1 cellular context compared by ENCODE assay signal in genomic region chr22:43205748-43206514, GRCh38.
A peak's percentile ranks its signal among the peaks of the same experiment; 100 is the strongest.
TF ChIP-seq lines count a peak whose summit lies in the region.

No MANE protein-coding gene starts in this region.

TF ChIP-seq in HEK293, 187 proteins besides CTCF, POLR2A, EP300 and RAD21 (continued from another document):
- TF ChIP-seq HOXD13 (CRISPR knock-in tag; IDR thresholded peaks at IDR 0.05; ENCODE audit: borderline replicate concordance): no peak
- no peak for TF ChIP-seq SCRT2 (tag by site-specific recombination; IDR thresholded peaks at IDR 0.05)
- TF ChIP-seq HIC1 (tag by site-specific recombination; IDR thresholded peaks at IDR 0.05): no peak
- peak; percentile 31; the same call in 1 of the 2 replicates for TF ChIP-seq ZSCAN4 (tag by site-specific recombination; IDR thresholded peaks at IDR 0.05)
- no peak for TF ChIP-seq ZNF624 (tag by site-specific recombination; IDR thresholded peaks at IDR 0.05)
- no peak for TF ChIP-seq ZNF148 (tag by site-specific recombination; IDR thresholded peaks at IDR 0.05; ENCODE audit: borderline replicate concordance)
- no peak for TF ChIP-seq ATF2 (tag by site-specific recombination; IDR thresholded peaks at IDR 0.05; ENCODE audit: low read depth)
- no peak for TF ChIP-seq ZBTB7A (tag by site-specific recombination; IDR thresholded peaks at IDR 0.05; ENCODE audit: low read depth)
- no peak for TF ChIP-seq ZNF169 (tag by site-specific recombination; IDR thresholded peaks at IDR 0.05)
- peak; percentile 66; the same call in 1 of the 2 replicates for TF ChIP-seq ZNF18 (tag by site-specific recombination; IDR thresholded peaks at IDR 0.05)
- peak; percentile 81 for TF ChIP-seq KLF9 (tag by site-specific recombination; IDR thresholded peaks at IDR 0.05; ENCODE audit: low read depth)
- 0 out of 2 replicates have a peak, but pooled peaks have one; percentile 19 for TF ChIP-seq ZNF791 (tag by site-specific recombination; IDR thresholded peaks at IDR 0.05)
- peak; percentile 18; the same call in 1 of the 2 replicates for TF ChIP-seq PATZ1 (tag by site-specific recombination; IDR thresholded peaks at IDR 0.05)
- no peak for TF ChIP-seq ZNF19 (tag by site-specific recombination; IDR thresholded peaks at IDR 0.05; ENCODE audit: low read depth)
- no peak for TF ChIP-seq ZNF544 (tag by site-specific recombination; IDR thresholded peaks at IDR 0.05)
